In genomic region chr15:67202091-67202490, GRCh38 we compare ENCODE assay signal across 23 cellular contexts.
"Had no signal": no experiment of that assay in that cellular context is flagged by ENCODE, and none has a peak within 500 bp of the region (broad histone marks: within the 10 kb centered on the region; RNA-seq: fewer than 3 reads in every experiment).

No MANE protein-coding gene starts in this region.

- H3K4me3 ChIP-seq: gastroesophageal sphincter, heart right ventricle, left ventricle myocardium inferior, pancreas, sigmoid colon, thoracic aorta, upper lobe of right lung had no signal

- H3K4me3 Mint-ChIP-seq: activated naive CD4-positive, alpha-beta T cell treated with anti-CD3 and anti-CD28 coated beads, Interleukin-2, amount 50 U/mL, for 24 hours; immature natural killer cell; memory B cell; naive thymus-derived CD8-positive, alpha-beta T cell; stimulated activated naive B cell treated with anti-CD40 and anti-IgM and Interleukin-4, amounts not matched to agents 10 μg/mL and 1 μg/mL and 100 μg/mL, for 72 hours had no signal

- DNase-seq: activated CD4-positive, alpha-beta T cell treated with anti-CD3 and anti-CD28 coated beads, Interleukin-2, amount 50 U/mL, for 1 hour; activated CD8-positive, alpha-beta memory T cell treated with anti-CD3 and anti-CD28 coated beads, Interleukin-2, amount 50 U/mL, for 4 hours; activated gamma-delta T cell; activated T-cell treated with anti-CD3 and anti-CD28 coated beads, Interleukin-2, amount 50 U/mL, for 48 hours; effector CD4-positive, alpha-beta T cell; heart right ventricle; immature natural killer cell; kidney glomerular epithelial cell; left ventricle myocardium inferior; naive thymus-derived CD8-positive, alpha-beta T cell; pancreas; sigmoid colon; stimulated activated naive B cell treated with anti-CD40 and anti-IgM and Interleukin-4, amounts not matched to agents 10 μg/mL and 1 μg/mL and 100 μg/mL, for 72 hours; upper lobe of right lung had no signal

- H3K27me3 Mint-ChIP-seq: activated naive CD4-positive, alpha-beta T cell treated with anti-CD3 and anti-CD28 coated beads, Interleukin-2, amount 50 U/mL, for 24 hours; memory B cell; naive thymus-derived CD8-positive, alpha-beta T cell; stimulated activated naive B cell treated with anti-CD40 and anti-IgM and Interleukin-4, amounts not matched to agents 10 μg/mL and 1 μg/mL and 100 μg/mL, for 72 hours had no signal

- ATAC-seq: activated CD4-positive, CD25-positive, alpha-beta regulatory T cell treated with anti-CD3 and anti-CD28 coated beads, Interleukin-2, amount 50 U/mL, for 24 hours; esophagus mucosa; gastroesophageal sphincter; heart right ventricle; naive thymus-derived CD8-positive, alpha-beta T cell; stimulated activated naive B cell treated with anti-CD40 and anti-IgM and Interleukin-4, amounts not matched to agents 10 μg/mL and 1 μg/mL and 100 μg/mL, for 72 hours had no signal

- FAIRE-seq: astrocyte, bronchial epithelial cell, pancreas had no signal

- H3K27ac Mint-ChIP-seq: activated naive CD4-positive, alpha-beta T cell treated with anti-CD3 and anti-CD28 coated beads, Interleukin-2, amount 50 U/mL, for 24 hours; immature natural killer cell; memory B cell had no signal

- H3K9me3 ChIP-seq: gastroesophageal sphincter, heart right ventricle, left ventricle myocardium inferior, neutrophil, pancreas, sigmoid colon, thoracic aorta, upper lobe of right lung had no signal

- H3K36me3 ChIP-seq: pancreas, thoracic aorta had no signal

- H3K9me3 Mint-ChIP-seq: activated naive CD4-positive, alpha-beta T cell treated with anti-CD3 and anti-CD28 coated beads, Interleukin-2, amount 50 U/mL, for 24 hours; immature natural killer cell; memory B cell; naive thymus-derived CD8-positive, alpha-beta T cell; stimulated activated naive B cell treated with anti-CD40 and anti-IgM and Interleukin-4, amounts not matched to agents 10 μg/mL and 1 μg/mL and 100 μg/mL, for 72 hours had no signal

- H3K27me3 ChIP-seq: gastroesophageal sphincter, heart right ventricle, neutrophil, pancreas, sigmoid colon, upper lobe of right lung had no signal

- H3K27ac ChIP-seq: gastroesophageal sphincter, heart right ventricle, left ventricle myocardium inferior, neutrophil, pancreas, sigmoid colon, upper lobe of right lung had no signal
